Comparison of ENCODE assay signal across 14 cellular contexts in genomic region chr11:126499124-126499752, GRCh38.
"Had no signal": no experiment of that assay in that cellular context is flagged by ENCODE, and none has a peak within 500 bp of the region (broad histone marks: within the 10 kb centered on the region; RNA-seq: fewer than 3 reads in every experiment).

No MANE protein-coding gene starts in this region.

- H3K27me3 ChIP-seq: breast epithelium, foreskin keratinocyte had no signal

- DNase-seq: activated CD4-positive, alpha-beta memory T cell treated with anti-CD3 and anti-CD28 coated beads, Interleukin-2, amount 10 ng/mL, durations not matched to agents 7 days and 5 days; activated naive CD4-positive, alpha-beta T cell; activated T-cell treated with anti-CD3 and anti-CD28 coated beads, Interleukin-2, amount 50 U/mL, for 48 hours; foreskin keratinocyte; left cardiac atrium; lower lobe of right lung; occipital lobe; right lobe of liver; stimulated activated CD4-positive, alpha-beta T cell treated with anti-CD3 and anti-CD28 coated beads, Interleukin-12 subunit alpha, Interleukin-12 subunit beta, amount 100 ng/mL, for 4 hours; stimulated activated naive CD4-positive, alpha-beta T cell treated with Interleukin-2 at 50 U/mL for 16 hours; trophoblast cell had no signal

- H3K4me3 Mint-ChIP-seq: activated CD4-positive, alpha-beta memory T cell treated with anti-CD3 and anti-CD28 coated beads, Interleukin-2, amount 10 ng/mL, durations not matched to agents 7 days and 5 days; naive thymus-derived CD8-positive, alpha-beta T cell had no signal

- H3K36me3 ChIP-seq: breast epithelium, lower lobe of right lung, prostate gland, right lobe of liver had no signal

- H3K4me1 ChIP-seq: breast epithelium, foreskin keratinocyte, lower lobe of right lung, prostate gland, right lobe of liver had no signal

- H3K4me3 ChIP-seq: breast epithelium, lower lobe of right lung, prostate gland, right lobe of liver had no signal

- H3K27ac ChIP-seq: breast epithelium, foreskin keratinocyte, lower lobe of right lung, prostate gland, right lobe of liver had no signal

- ATAC-seq: foreskin keratinocyte; left cardiac atrium; lower lobe of right lung; naive thymus-derived CD8-positive, alpha-beta T cell; right lobe of liver had no signal

- H3K4me1 Mint-ChIP-seq: activated CD4-positive, alpha-beta memory T cell treated with anti-CD3 and anti-CD28 coated beads, Interleukin-2, amount 10 ng/mL, durations not matched to agents 7 days and 5 days; naive thymus-derived CD8-positive, alpha-beta T cell had no signal

- H3K27ac Mint-ChIP-seq: activated CD4-positive, alpha-beta memory T cell treated with anti-CD3 and anti-CD28 coated beads, Interleukin-2, amount 10 ng/mL, durations not matched to agents 7 days and 5 days; naive thymus-derived CD8-positive, alpha-beta T cell had no signal

- H3K9me3 ChIP-seq: breast epithelium, lower lobe of right lung, prostate gland, right lobe of liver had no signal

- H3K9me3 Mint-ChIP-seq: activated CD4-positive, alpha-beta memory T cell treated with anti-CD3 and anti-CD28 coated beads, Interleukin-2, amount 10 ng/mL, durations not matched to agents 7 days and 5 days had no signal
